23 cellular contexts compared by ENCODE assay signal in the genomic region with DNA sequence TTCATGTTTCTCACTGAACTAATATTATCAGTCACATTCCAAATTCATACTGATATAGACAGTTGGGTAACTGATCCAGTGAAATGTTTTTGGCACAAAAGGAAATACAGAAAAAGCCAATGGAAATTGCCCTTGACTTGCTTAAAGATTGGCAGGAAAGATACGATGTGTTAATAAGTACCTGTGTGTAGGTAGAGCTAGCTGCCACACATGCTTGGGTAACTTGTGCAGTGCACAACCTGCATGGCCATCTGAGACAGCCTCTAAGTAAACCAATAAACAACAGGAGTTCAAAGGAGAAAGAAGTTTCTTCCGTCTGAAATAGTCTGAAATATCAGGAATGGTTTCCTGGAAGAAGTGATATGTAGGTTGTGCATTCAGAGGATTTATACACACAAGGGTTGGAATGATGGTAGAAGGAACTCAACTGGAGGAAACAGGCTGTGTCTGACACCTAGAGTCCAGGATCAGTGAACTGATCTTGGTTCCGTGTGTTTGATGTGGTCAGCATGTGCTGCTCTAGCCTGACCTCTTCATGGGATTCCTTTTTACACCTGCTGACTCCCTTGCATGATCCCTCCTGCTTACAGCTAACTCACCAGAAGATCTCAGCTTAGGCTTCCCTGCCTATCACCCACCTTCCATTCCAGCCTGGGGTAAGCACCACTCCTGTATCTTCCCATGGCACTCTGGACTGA.
DNase-seq lines count a peak whose midpoint lies in the region; ATAC-seq, FAIRE-seq and TF ChIP-seq lines count a peak whose summit lies in the region.
"Had no signal": no experiment of that assay in that cellular context is flagged by ENCODE, and none has a peak within 500 bp of the region (broad histone marks: within the 10 kb centered on the region; RNA-seq: fewer than 3 reads in every experiment).

No MANE protein-coding gene starts in this region.

- TF ChIP-seq CTCF in HCT116 (IDR thresholded peaks at IDR 0.05 in 2 of 3, conservative IDR thresholded peaks at IDR 0.05 in 1 of 3; ENCODE audit: borderline replicate concordance in 1 of 3, insufficient read depth in 1 of 3, low read depth in 2 of 3, low read length in 2 of 3) (no peak), astrocyte (IDR thresholded peaks at IDR 0.05; ENCODE audit: insufficient read depth, low read depth, low read length) (no peak), neural progenitor cell (IDR thresholded peaks at IDR 0.05) (no peak)

- H3F3A ChIP-seq in neural progenitor cell (ENCODE audit: low read depth) = no peaks in the 10 kb centered on the region

- H3K14ac ChIP-seq in mesenchymal stem cell (ENCODE audit: low read length in 2 of 2) = peak overlapping the region in 1 of 2 experiments; percentile 91

- no peak for DNase-seq in H54 (ENCODE audit: insufficient read length, low spot score)
- DNase-seq in HCT116 (ENCODE audit: low read depth, low spot score) = no peak
- no peak for DNase-seq in astrocyte (ENCODE audit: low read depth)
- DNase-seq in neural progenitor cell (ENCODE audit: low spot score) = no peak
- DNase-seq in mesenchymal stem cell = no peak
- no peak for DNase-seq in NCI-H2196 (lab: John Stamatoyannopoulos, UW; ENCODE audit: unreplicated experiment)
- DNase-seq in DMS114 treated with DMSO at 0.1 percent for 48 hours (lab: John Stamatoyannopoulos, UW; ENCODE audit: unreplicated experiment) = no peak
- DNase-seq: Calu3; DMS153; NCI-H1048; NCI-H1417; NCI-H2029 treated with DMSO at 0.1 percent for 48 hours; NCI-H748 treated with DMSO at 0.1 percent for 48 hours; NK-92 treated with Interleukin-12 subunit alpha and Interleukin-12 subunit beta, amount 100 ng/mL, for 24 hours; PC-3; SJCRH30 had no signal

- H2BK12ac ChIP-seq in mesenchymal stem cell (ENCODE audit: low read length in 2 of 2) = no peak overlapping the region

- no peak overlapping the region for H2AFZ ChIP-seq in HCT116 (ENCODE audit: low read depth, low read length, poor library complexity, severe bottlenecking)
- H2AFZ ChIP-seq in astrocyte (ENCODE audit: low read depth, low read length) = no peak overlapping the region
- H2AFZ ChIP-seq in neural progenitor cell (replicated peaks) = no peak overlapping the region
- no peak overlapping the region for H2AFZ ChIP-seq in mesenchymal stem cell (ENCODE audit: low read depth, low read length)

- intact Hi-C loops in HCT116 (cut with micrococcal nuclease) = no loop called here

- H3K4me2 ChIP-seq in HCT116 (ENCODE audit: low read length) = no peak overlapping the region
- H3K4me2 ChIP-seq in astrocyte (ENCODE audit: low read length) = no peak overlapping the region
- H3K4me2 ChIP-seq in neural progenitor cell = no peak overlapping the region
- H3K4me2 ChIP-seq in mesenchymal stem cell (ENCODE audit: low read length, poor library complexity, severe bottlenecking) = no peak overlapping the region
- H3K4me2 ChIP-seq: KMS-11 had no signal

- H3K27ac Mint-ChIP-seq in astrocyte (ENCODE audit: unreplicated experiment) = no peak overlapping the region
- H3K27ac Mint-ChIP-seq in neural progenitor cell = peak overlapping the region; percentile 27
- H3K27ac Mint-ChIP-seq: B cell had no signal

- POLR2A ChIA-PET in HCT116 (lab: Charles Lee) = no interaction called here

- H3K4me3 Mint-ChIP-seq in astrocyte (ENCODE audit: unreplicated experiment) = no peak overlapping the region
- no peak overlapping the region for H3K4me3 Mint-ChIP-seq in neural progenitor cell
- H3K4me3 Mint-ChIP-seq: B cell had no signal

- TF ChIP-seq POLR2A in H54 (IDR thresholded peaks at IDR 0.05; ENCODE audit: low read depth, low read length) (no peak), HCT116 (IDR thresholded peaks at IDR 0.05; ENCODE audit: borderline replicate concordance, extremely low read depth, insufficient read depth, insufficient read length) (no peak)

- H3K9ac ChIP-seq in HCT116 (ENCODE audit: low read length) (no peak overlapping the region), astrocyte (ENCODE audit: low read length) (no peak overlapping the region), neural progenitor cell (no peak overlapping the region), mesenchymal stem cell (ENCODE audit: low read length) (no peak overlapping the region)
- H3K9ac ChIP-seq: KMS-11 had no signal

- H4K20me1 ChIP-seq in HCT116 (ENCODE audit: insufficient read depth) (no peaks in the 10 kb centered on the region), astrocyte (ENCODE audit: insufficient read depth, low read length) (no peaks in the 10 kb centered on the region), neural progenitor cell (ENCODE audit: low read depth) (no peaks in the 10 kb centered on the region)

- H3K4me3 ChIP-seq in HCT116 (replicated peaks in 1 of 2; ENCODE audit: low read depth in 1 of 2, low read length in 2 of 2) (no peak overlapping the region), astrocyte (ENCODE audit: insufficient read depth, low read depth, low read length) (no peak overlapping the region), neural progenitor cell (no peak overlapping the region), mesenchymal stem cell (ENCODE audit: insufficient read depth in 1 of 2, low read depth in 1 of 2, low read length in 2 of 2) (no peak overlapping the region)
- H3K4me3 ChIP-seq: SJCRH30 had no signal

- peak overlapping the region in 1 of 2 experiments; percentile 24 for H3K18ac ChIP-seq in mesenchymal stem cell (ENCODE audit: low read depth in 1 of 2, low read length in 2 of 2)

- H2BK120ac ChIP-seq in mesenchymal stem cell (ENCODE audit: low read depth, low read length) = no peak overlapping the region

- H3K79me1 ChIP-seq in mesenchymal stem cell (replicated peaks; ENCODE audit: low read length, poor library complexity, severe bottlenecking) = no peaks in the 10 kb centered on the region

- RAD21 ChIA-PET in HCT116 (lab: Charles Lee; ENCODE audit: low non-redundant PET in 1 of 2, low total read pairs in 2 of 2, uncharacterized antibody in 2 of 2, unreplicated experiment in 2 of 2) = no interaction called here

- H3K27me3 Mint-ChIP-seq in astrocyte (ENCODE audit: low read depth, unreplicated experiment) = no peaks in the 10 kb centered on the region
- H3K27me3 Mint-ChIP-seq in neural progenitor cell (ENCODE audit: insufficient read depth, low read depth) = peaks cover 3% of the 10 kb centered on the region

- no peak overlapping the region for H4K91ac ChIP-seq in mesenchymal stem cell (ENCODE audit: low read length)

- no peaks in the 10 kb centered on the region for H3K36me3 ChIP-seq in HCT116 (ENCODE audit: control insufficient read depth in 1 of 2, insufficient read depth in 2 of 2, low read length in 2 of 2)
- no peaks in the 10 kb centered on the region for H3K36me3 ChIP-seq in astrocyte (ENCODE audit: insufficient read depth, low read length)
- H3K36me3 ChIP-seq in neural progenitor cell = no peaks in the 10 kb centered on the region
- H3K36me3 ChIP-seq in mesenchymal stem cell (ENCODE audit: control insufficient read depth in 1 of 2, insufficient read depth in 2 of 2, low read depth in 1 of 2, low read length in 2 of 2) = no peaks in the 10 kb centered on the region
- H3K36me3 ChIP-seq: SJCRH30 had no signal

- FAIRE-seq in H54 (lab: Jason Lieb, UNC) (peak; percentile 23), astrocyte (lab: Jason Lieb, UNC) (peak; percentile 9)
- FAIRE-seq: GM18507, HTR-8/SVneo had no signal

- no peak for TF ChIP-seq RAD21 in HCT116 (IDR thresholded peaks at IDR 0.05; ENCODE audit: low read depth)

- ATAC-seq in HCT116 = peak; percentile 57; the same call in 1 of the 2 replicates
- ATAC-seq: PC-3, Right ventricle myocardium inferior, SK-N-SH treated with all-trans-retinoic acid at 6 μM for 48 hours had no signal

- H3K36me3 Mint-ChIP-seq in astrocyte (ENCODE audit: low read depth, unreplicated experiment) (no peaks in the 10 kb centered on the region), neural progenitor cell (no peaks in the 10 kb centered on the region)

- H3K9me3 ChIP-seq in HCT116 (ENCODE audit: control insufficient read depth in 1 of 2, insufficient read depth in 1 of 2, low read depth in 1 of 2, low read length in 2 of 2) (no peaks in the 10 kb centered on the region), astrocyte (ENCODE audit: insufficient read depth, low read depth, low read length) (no peaks in the 10 kb centered on the region), neural progenitor cell (ENCODE audit: low read depth) (no peaks in the 10 kb centered on the region), mesenchymal stem cell (ENCODE audit: control insufficient read depth, low read length) (peaks cover 7% of the 10 kb centered on the region)
- H3K9me3 ChIP-seq: SJCRH30 had no signal

- no peak overlapping the region for H2BK5ac ChIP-seq in mesenchymal stem cell (ENCODE audit: low read depth, low read length, poor library complexity, severe bottlenecking)

- CTCF ChIA-PET in HCT116 (lab: Charles Lee) = no interaction called here

- H3K4ac ChIP-seq in mesenchymal stem cell (ENCODE audit: low read depth in 1 of 2, low read length in 2 of 2) = peak overlapping the region in 1 of 2 experiments; percentile 61

- H3K79me2 ChIP-seq in HCT116 (ENCODE audit: insufficient read depth, low read length) (no peaks in the 10 kb centered on the region), astrocyte (ENCODE audit: insufficient read depth, low read length) (no peaks in the 10 kb centered on the region), neural progenitor cell (ENCODE audit: low read depth) (no peaks in the 10 kb centered on the region)

- no peak overlapping the region for H4K8ac ChIP-seq in mesenchymal stem cell (ENCODE audit: low read length)

- no TSS peak for BruUV-seq in HCT116 (replicated peaks; lab: Mats Ljungman, UMichigan)

- H2AK5ac ChIP-seq in mesenchymal stem cell (ENCODE audit: low read length, severe bottlenecking) = no peak overlapping the region

- H3K27ac ChIP-seq in HCT116 (ENCODE audit: low read depth, low read length) (no peak overlapping the region), astrocyte (ENCODE audit: low read depth, low read length) (no peak overlapping the region), neural progenitor cell (no peak overlapping the region), mesenchymal stem cell (ENCODE audit: low read length, poor library complexity, severe bottlenecking) (no peak overlapping the region)
- H3K27ac ChIP-seq: C4-2B, KMS-11, SJCRH30 had no signal

- H3K9me3 Mint-ChIP-seq in astrocyte (ENCODE audit: unreplicated experiment) (no peaks in the 10 kb centered on the region), neural progenitor cell (peaks cover 2% of the 10 kb centered on the region)

- H3K4me1 Mint-ChIP-seq in astrocyte (ENCODE audit: low read depth, unreplicated experiment) (peaks cover 5% of the 10 kb centered on the region), neural progenitor cell (no peaks in the 10 kb centered on the region)
- H3K4me1 Mint-ChIP-seq: B cell had no signal

- no peaks in the 10 kb centered on the region; the same call in 1 of the 2 replicates for H3K9me2 ChIP-seq in HCT116 (ENCODE audit: insufficient read depth)

- peaks cover 0 to 8% of the 10 kb centered on the region in 2 experiments; a peak in 1 of 4 replicates for H3K4me1 ChIP-seq in HCT116 (ENCODE audit: control insufficient read depth in 1 of 2, insufficient read depth in 2 of 2, low read length in 2 of 2)
- peaks cover 2% of the 10 kb centered on the region for H3K4me1 ChIP-seq in astrocyte (ENCODE audit: insufficient read depth, low read length)
- H3K4me1 ChIP-seq in neural progenitor cell = no peaks in the 10 kb centered on the region
- no peaks in the 10 kb centered on the region for H3K4me1 ChIP-seq in mesenchymal stem cell (ENCODE audit: control insufficient read depth, insufficient read depth, low read depth, low read length)

- WGBS in mesenchymal stem cell = 95% methylated on average over 3 of the region's 3 CpGs

- no peaks in the 10 kb centered on the region for H3K27me3 ChIP-seq in HCT116 (ENCODE audit: insufficient read depth, low read length)
- no peaks in the 10 kb centered on the region for H3K27me3 ChIP-seq in astrocyte (ENCODE audit: insufficient read depth, low read length)
- no peaks in the 10 kb centered on the region for H3K27me3 ChIP-seq in neural progenitor cell
- H3K27me3 ChIP-seq in mesenchymal stem cell (ENCODE audit: control insufficient read depth in 1 of 2, insufficient read depth in 1 of 2, low read length in 2 of 2) = no peaks in the 10 kb centered on the region
- H3K27me3 ChIP-seq: SJCRH30 had no signal

- H3K23ac ChIP-seq in mesenchymal stem cell (ENCODE audit: low read length in 2 of 2) = no peak overlapping the region

- no peak overlapping the region for H2BK15ac ChIP-seq in mesenchymal stem cell (ENCODE audit: low read depth, poor library complexity, severe bottlenecking)
